12 cellular contexts compared by ENCODE assay signal in the genomic region with DNA sequence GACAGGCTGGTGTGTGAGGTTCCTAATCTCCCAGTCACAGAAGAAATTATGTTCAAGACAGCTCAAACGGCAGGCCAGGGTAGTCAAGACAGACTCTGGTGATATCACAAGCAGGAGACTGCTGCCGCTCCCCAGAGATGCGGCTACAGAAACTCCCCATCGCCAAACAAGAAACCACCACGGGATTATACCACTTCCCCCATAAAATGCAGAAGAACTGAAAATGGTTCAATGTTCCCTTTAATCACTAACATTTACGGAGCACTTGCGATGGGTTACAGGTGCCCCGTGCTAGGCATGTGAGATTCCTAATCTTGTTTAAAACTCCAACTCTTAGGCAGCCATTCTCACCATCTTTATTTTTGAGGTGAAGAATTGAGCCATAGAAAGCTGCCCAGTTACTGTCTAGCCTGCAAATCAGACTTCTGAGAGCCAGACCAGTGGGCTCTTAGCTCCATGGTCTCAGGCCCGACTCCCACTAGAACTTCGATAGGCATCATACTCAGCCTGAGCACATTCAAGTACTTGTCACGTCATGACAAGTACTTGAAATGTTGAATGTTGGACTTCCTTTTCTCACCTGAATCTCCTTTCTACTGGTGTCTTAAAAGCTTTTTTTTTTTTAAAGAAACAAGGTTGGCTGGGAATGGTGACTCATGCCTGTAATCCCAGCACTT. TPM values are rescaled to one million over a fixed set of nuclear protein-coding genes. Genes with fewer than 3 reads are reported as not detected.
DNase-seq lines count a peak whose midpoint lies in the region; ATAC-seq and TF ChIP-seq lines count a peak whose summit lies in the region.
"Had no signal": no experiment of that assay in that cellular context is flagged by ENCODE, and none has a peak within 500 bp of the region (broad histone marks: within the 10 kb centered on the region; RNA-seq: fewer than 3 reads in every experiment).

No MANE protein-coding gene starts in this region.

- no peaks in the 10 kb centered on the region for H3K9me2 ChIP-seq in MM.1S (replicated peaks; ENCODE audit: insufficient read depth, low read length)

- H2AFZ ChIP-seq in MM.1S (ENCODE audit: low read length), result no peak overlapping the region

- in situ Hi-C loops in transverse colon (cut with MboI; ENCODE audit: low pct_ligation_motif_present in 1 of 4, low pct_unique_long_range_greater_than_20kb in 1 of 4, low sequenced_read_pairs in 3 of 4), result no loop called here

- intact Hi-C loops in transverse colon (cut with DNase I; ENCODE audit: low total_unique reads), result loop anchor here (10.0 kb wide), 1 partner anchor 734 kb away; no protein-coding TSS in a partner anchor

- peaks cover 25% of the 10 kb centered on the region for H3K4me1 Mint-ChIP-seq in activated naive CD4-positive, alpha-beta T cell treated with anti-CD3 and anti-CD28 coated beads, Interleukin-2, amount 10 ng/mL, durations not matched to agents 7 days and 5 days
- H3K4me1 Mint-ChIP-seq in effector memory CD8-positive, alpha-beta T cell (ENCODE audit: low read depth in 2 of 2), result peaks cover 5 to 18% of the 10 kb centered on the region in 2 donors
- H3K4me1 Mint-ChIP-seq: endodermal cell had no signal

- H3K27me3 ChIP-seq in transverse colon, result no peaks in the 10 kb centered on the region
- H3K27me3 ChIP-seq in MM.1S (replicated peaks; ENCODE audit: insufficient read depth, low read length), result no peaks in the 10 kb centered on the region

- no peaks in the 10 kb centered on the region for H3K27me3 Mint-ChIP-seq in activated naive CD4-positive, alpha-beta T cell treated with anti-CD3 and anti-CD28 coated beads, Interleukin-2, amount 10 ng/mL, durations not matched to agents 7 days and 5 days
- no peaks in the 10 kb centered on the region for H3K27me3 Mint-ChIP-seq in effector memory CD8-positive, alpha-beta T cell

- H3K27ac ChIP-seq in transverse colon, result peak overlapping the region; percentile 27 to 71 (median 60)
- no peak overlapping the region for H3K27ac ChIP-seq in MM.1S (ENCODE audit: low read length)

- H4K20me1 ChIP-seq in MM.1S (ENCODE audit: insufficient read depth, low read length), result no peaks in the 10 kb centered on the region

- H3K4me3 ChIP-seq in transverse colon (no peak overlapping the region), MM.1S (ENCODE audit: low read length) (no peak overlapping the region)

- H3K9me3 ChIP-seq in transverse colon (no peaks in the 10 kb centered on the region), MM.1S (replicated peaks; ENCODE audit: insufficient read depth, low read length) (no peaks in the 10 kb centered on the region)

- peak; percentile 39 for DNase-seq in activated naive CD4-positive, alpha-beta T cell treated with anti-CD3 and anti-CD28 coated beads, Interleukin-2, amount 10 ng/mL, durations not matched to agents 7 days and 5 days
- no peak for DNase-seq in activated naive CD4-positive, alpha-beta T cell treated with anti-CD3 and anti-CD28 coated beads, Interleukin-2, amount 50 U/mL, for 16 hours
- DNase-seq in MV-4-11 (lab: John Stamatoyannopoulos, UW), result peak; percentile 88
- DNase-seq in effector memory CD8-positive, alpha-beta T cell, result no peak
- no peak for DNase-seq in transverse colon
- no peak for DNase-seq in islet precursor cell
- DNase-seq in MM.1S, result no peak
- DNase-seq: endodermal cell; left cardiac atrium; NK-92 treated with Interleukin-12 subunit alpha and Interleukin-12 subunit beta, amount 100 ng/mL, for 24 hours; stimulated activated CD4-positive, alpha-beta T cell treated with anti-CD3 and anti-CD28 coated beads, Interleukin-4, amount 100 ng/mL, for 4 hours had no signal

- H3K4me1 ChIP-seq in transverse colon, result peaks cover 0 to 30% (median 15%) of the 10 kb centered on the region in 4 donors
- no peaks in the 10 kb centered on the region for H3K4me1 ChIP-seq in MM.1S (ENCODE audit: low read length)

- no peaks in the 10 kb centered on the region for H3F3A ChIP-seq in MM.1S (ENCODE audit: insufficient read depth, low read length)

- peak overlapping the region; percentile 68 for H3K27ac Mint-ChIP-seq in activated naive CD4-positive, alpha-beta T cell treated with anti-CD3 and anti-CD28 coated beads, Interleukin-2, amount 10 ng/mL, durations not matched to agents 7 days and 5 days
- H3K27ac Mint-ChIP-seq in effector memory CD8-positive, alpha-beta T cell, result peak overlapping the region; percentile 46 to 82
- H3K27ac Mint-ChIP-seq: endodermal cell had no signal

- peak; percentile 74 for ATAC-seq in effector memory CD8-positive, alpha-beta T cell (replicated peaks)
- ATAC-seq in GM19023 (IDR thresholded peaks at IDR 0.05; ENCODE audit: unreplicated experiment), result no peak

- TF ChIP-seq CTCF in transverse colon (IDR thresholded peaks at IDR 0.05) (no peak), MM.1S (IDR thresholded peaks at IDR 0.05; ENCODE audit: low read length) (no peak)

- H3K9ac ChIP-seq in MM.1S (ENCODE audit: low read length), result no peak overlapping the region

- no peak overlapping the region for H3K4me2 ChIP-seq in MM.1S (ENCODE audit: low read depth, low read length)

- peaks cover 0 to 22% (median 9%) of the 10 kb centered on the region in 4 donors for H3K36me3 ChIP-seq in transverse colon
- H3K36me3 ChIP-seq in MM.1S (replicated peaks; ENCODE audit: insufficient read depth, low read length), result no peaks in the 10 kb centered on the region

- no peaks in the 10 kb centered on the region for H3K79me2 ChIP-seq in MM.1S (ENCODE audit: low read length)

- no peak for TF ChIP-seq POLR2A in transverse colon (IDR thresholded peaks at IDR 0.05)

- 62 to 73% methylated on average over 8 to 11 of the region's 11 CpGs for WGBS in transverse colon (ENCODE audit: low coverage in 1 of 2), 2 donors

- CTCF ChIA-PET in activated naive CD4-positive, alpha-beta T cell treated with anti-CD3 and anti-CD28 coated beads, Interleukin-2, amount 10 ng/mL, durations not matched to agents 7 days and 5 days (lab: Charles Lee), result interaction anchor here (0.9 to 2.3 kb wide), 8 partner anchors 15 to 176 kb away, joined by 3 to 13 read pairs (median 4); no protein-coding TSS in a partner anchor

- no peak for TF ChIP-seq EP300 in transverse colon (IDR thresholded peaks at IDR 0.05; ENCODE audit: low read depth)

- no peaks in the 10 kb centered on the region for H3K9me3 Mint-ChIP-seq in activated naive CD4-positive, alpha-beta T cell treated with anti-CD3 and anti-CD28 coated beads, Interleukin-2, amount 10 ng/mL, durations not matched to agents 7 days and 5 days
- H3K9me3 Mint-ChIP-seq in effector memory CD8-positive, alpha-beta T cell, result no peaks in the 10 kb centered on the region
- H3K9me3 Mint-ChIP-seq: endodermal cell had no signal

- no peak overlapping the region for H3K4me3 Mint-ChIP-seq in activated naive CD4-positive, alpha-beta T cell treated with anti-CD3 and anti-CD28 coated beads, Interleukin-2, amount 10 ng/mL, durations not matched to agents 7 days and 5 days
- no peak overlapping the region for H3K4me3 Mint-ChIP-seq in effector memory CD8-positive, alpha-beta T cell
- H3K4me3 Mint-ChIP-seq: endodermal cell had no signal

- H3K36me3 Mint-ChIP-seq in activated naive CD4-positive, alpha-beta T cell treated with anti-CD3 and anti-CD28 coated beads, Interleukin-2, amount 10 ng/mL, durations not matched to agents 7 days and 5 days, result peaks cover 64% of the 10 kb centered on the region
- H3K36me3 Mint-ChIP-seq in effector memory CD8-positive, alpha-beta T cell (ENCODE audit: insufficient read depth), result peaks cover 59% of the 10 kb centered on the region

RNA-seq across cellular contexts. Expression of a gene that starts 58.4 kb away (rescaled TPM):
- total RNA-seq in transverse colon, result 10 to 100 TPM; 40.4 to 62.6 (median 53.8) TPM

Comparison
In these comparisons a context has a peak if more than half of its experiments do, and no peak if none do; other contexts are left out.
1. DNase-seq: peak in activated naive CD4-positive, alpha-beta T cell treated with anti-CD3 and anti-CD28 coated beads, Interleukin-2, amount 10 ng/mL, durations not matched to agents 7 days and 5 days (single experiment) and MV-4-11 (single experiment); none in activated naive CD4-positive, alpha-beta T cell treated with anti-CD3 and anti-CD28 coated beads, Interleukin-2, amount 50 U/mL, for 16 hours (single experiment), effector memory CD8-positive, alpha-beta T cell (0 of 3), transverse colon (single experiment), islet precursor cell (single experiment) and MM.1S (single experiment).